Comparison of ENCODE assay signal across 10 cellular contexts in genomic region chr6:34531580-34532201, GRCh38. TPM values are rescaled to one million over a fixed set of nuclear protein-coding genes. Genes with fewer than 3 reads are reported as not detected.
A peak's percentile ranks its signal among the peaks of the same experiment; 100 is the strongest.
DNase-seq lines count a peak whose midpoint lies in the region; ATAC-seq and TF ChIP-seq lines count a peak whose summit lies in the region.
"Had no signal": no experiment of that assay in that cellular context is flagged by ENCODE, and none has a peak within 500 bp of the region (broad histone marks: within the 10 kb centered on the region; RNA-seq: fewer than 3 reads in every experiment).

No MANE protein-coding gene starts in this region.

- H3K27me3 Mint-ChIP-seq in naive B cell: no peaks in the 10 kb centered on the region

- POLR2A ChIA-PET in AG04449 (lab: Yijun Ruan, JAX): interaction anchor here (0.6 kb wide), 1 partner anchor 1067 kb away, joined by 3 read pairs; no protein-coding TSS in a partner anchor

- TF ChIP-seq CTCF in AG04449 (IDR thresholded peaks at IDR 0.05; ENCODE audit: insufficient read depth, low read length, missing control alignments): no peak

- peak overlapping the region in 1 of 6 donors; percentile 80 for H3K27ac Mint-ChIP-seq in naive B cell

- ATAC-seq in naive B cell (ENCODE audit: low read depth in 2 of 2): peak in 1 of 2 donors; percentile 13
- ATAC-seq in GM21529 (IDR thresholded peaks at IDR 0.05; ENCODE audit: unreplicated experiment): no peak
- no peak for ATAC-seq in HG03520 (IDR thresholded peaks at IDR 0.05; ENCODE audit: unreplicated experiment)

- H3K9me3 ChIP-seq in HUES6 (ENCODE audit: control insufficient read depth, insufficient read depth, low read depth, low read length): no peaks in the 10 kb centered on the region

- peaks cover 0 to 2% (median 0%) of the 10 kb centered on the region in 7 donors for H3K9me3 Mint-ChIP-seq in naive B cell

- no peak overlapping the region for H3K4me3 ChIP-seq in AG04449 (ENCODE audit: low read depth, low read length)
- H3K4me3 ChIP-seq in HUES6 (ENCODE audit: low read depth, low read length): peak overlapping the region; percentile 69

- peak overlapping the region in 5 of 8 donors; percentile 3 to 79 (median 54) for H3K4me3 Mint-ChIP-seq in naive B cell

- peaks cover 20% of the 10 kb centered on the region for H3K4me1 ChIP-seq in HUES6 (ENCODE audit: control insufficient read depth, insufficient read depth, low read length)

- no peak overlapping the region for H3K27ac ChIP-seq in HUES6 (ENCODE audit: low read depth, low read length)

- H3K36me3 Mint-ChIP-seq in naive B cell: no peaks in the 10 kb centered on the region

- no peaks in the 10 kb centered on the region for H3K36me3 ChIP-seq in HUES6 (ENCODE audit: control insufficient read depth, insufficient read depth, low read length)

- CTCF ChIA-PET in AG04449 (lab: Yijun Ruan, JAX): interaction anchor here (0.7 kb wide), 1 partner anchor 27 kb away, joined by 4 read pairs; no protein-coding TSS in a partner anchor

- DNase-seq in AG04449 (ENCODE audit: low read depth, low spot score) (peak; percentile 10), epidermal melanocyte (ENCODE audit: insufficient read length, low spot score) (peak; percentile 69), naive B cell (peak; percentile 71), 8988T (no peak)
- no peak for DNase-seq in activated CD8-positive, alpha-beta memory T cell treated with anti-CD3 and anti-CD28 coated beads, Interleukin-2, amount 50 U/mL, for 4 hours
- DNase-seq: activated effector memory CD4-positive, alpha-beta T cell treated with Interleukin-2 at 50 U/mL for 16 hours; NCI-H510A treated with DMSO at 0.1 percent for 48 hours had no signal

- H3K27me3 ChIP-seq in HUES6 (ENCODE audit: control insufficient read depth, insufficient read depth, low read length): no peaks in the 10 kb centered on the region

- H3K4me1 Mint-ChIP-seq in naive B cell: peaks cover 0 to 8% (median 7%) of the 10 kb centered on the region in 3 donors

- H3K9ac ChIP-seq in HUES6 (ENCODE audit: low read length): peak overlapping the region; percentile 66

RNA-seq across cellular contexts. Expression of gene SPDEF, which starts 24.4 kb away (rescaled TPM):
- not detected for polyA plus RNA-seq in naive B cell (ENCODE audit: low read depth in 6 of 6)

Comparison
In these comparisons a context has a peak if more than half of its experiments do, and no peak if none do; other contexts are left out.
1. DNase-seq: peak in AG04449 (single experiment), epidermal melanocyte (single experiment) and naive B cell (single experiment); none in 8988T (single experiment) and activated CD8-positive, alpha-beta memory T cell treated with anti-CD3 and anti-CD28 coated beads, Interleukin-2, amount 50 U/mL, for 4 hours (single experiment).